22 cellular contexts compared by ENCODE assay signal in genomic region chrX:12379666-12380065, GRCh38.
"Had no signal": no experiment of that assay in that cellular context is flagged by ENCODE, and none has a peak within 500 bp of the region (broad histone marks: within the 10 kb centered on the region; RNA-seq: fewer than 3 reads in every experiment).

No MANE protein-coding gene starts in this region.

- H3K4me3 ChIP-seq: body of pancreas, pancreas, psoas muscle, right atrium auricular region, thoracic aorta, vagina had no signal

- H3K27me3 ChIP-seq: body of pancreas, right atrium auricular region, vagina had no signal

- H3K4me1 ChIP-seq: body of pancreas, pancreas, psoas muscle, right atrium auricular region, vagina had no signal

- H3K36me3 ChIP-seq: pancreas, right atrium auricular region, thoracic aorta, vagina had no signal

- H3K9me3 ChIP-seq: body of pancreas, pancreas, psoas muscle, right atrium auricular region, thoracic aorta, vagina had no signal

- ATAC-seq: activated CD4-positive, alpha-beta T cell treated with anti-CD3 and anti-CD28 coated beads for 36 hours; body of pancreas; esophagus mucosa; left colon; pancreas; psoas muscle had no signal

- FAIRE-seq: keratinocyte had no signal

- DNase-seq: activated B cell treated with CpG ODN at 0.5 μM for 24 hours; activated CD4-positive, alpha-beta T cell treated with anti-CD3 and anti-CD28 coated beads for 36 hours; activated CD4-positive, alpha-beta T cell treated with anti-CD3 and anti-CD28 coated beads, Interleukin-2, amount 50 U/mL, for 4 hours; activated naive CD4-positive, alpha-beta T cell treated with Interleukin-2 at 50 U/mL for 16 hours; activated naive CD8-positive, alpha-beta T cell treated with anti-CD3 and anti-CD28 coated beads, Interleukin-2, amount 10 ng/mL, durations not matched to agents 7 days and 5 days; activated T-cell treated with anti-CD3 and anti-CD28 coated beads, Interleukin-2, amount 50 U/mL, for 48 hours; body of pancreas; central memory CD4-positive, alpha-beta T cell; dermis blood vessel endothelial cell; effector CD8-positive, alpha-beta T cell; left colon; mesenchymal stem cell; nephron progenitor cell; pancreas; psoas muscle; stimulated activated CD4-positive, alpha-beta T cell treated with anti-CD3 and anti-CD28 coated beads, Interleukin-4, amount 100 ng/mL, for 24 hours; stimulated activated naive CD4-positive, alpha-beta T cell treated with Interleukin-2 at 50 U/mL for 16 hours had no signal

- H3K27ac ChIP-seq: body of pancreas, pancreas, psoas muscle, right atrium auricular region, thoracic aorta, vagina had no signal
